1 cellular context compared by ENCODE assay signal in the genomic region with DNA sequence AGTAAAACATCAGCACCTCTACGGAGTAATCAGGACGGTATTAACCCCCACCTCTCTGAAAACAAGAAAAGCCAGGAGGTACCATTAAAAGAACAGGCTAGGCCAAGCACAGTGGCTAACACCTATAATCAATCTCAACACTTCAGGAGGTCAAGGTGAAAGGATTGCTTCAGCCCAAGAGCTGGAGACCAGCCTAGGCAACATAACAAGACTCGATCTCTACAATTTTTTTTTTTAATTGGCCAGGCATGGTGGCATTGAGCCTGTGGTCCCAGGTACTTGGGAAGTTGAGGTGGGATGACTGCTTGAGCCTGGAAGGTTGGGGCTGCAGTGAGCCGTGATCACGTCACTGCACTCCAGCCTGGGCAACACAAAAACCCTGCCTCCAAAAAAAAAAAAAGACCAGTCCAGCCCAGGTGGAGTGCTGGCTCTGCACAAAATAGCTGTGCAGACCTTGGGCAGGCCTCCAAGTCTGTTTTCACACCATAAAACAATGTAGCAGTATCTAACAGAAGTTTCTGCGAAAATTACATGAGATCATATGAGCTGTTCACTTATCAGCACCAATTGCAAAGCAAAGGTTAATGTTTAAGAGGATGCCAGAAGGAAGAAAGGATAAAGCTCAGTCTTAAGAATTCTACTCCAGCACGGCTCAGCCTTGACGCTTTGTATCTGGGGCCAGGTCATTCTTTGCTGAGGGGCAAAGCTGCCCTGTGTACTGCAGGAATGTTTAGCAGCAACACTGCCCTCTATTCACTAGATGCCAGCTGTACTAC.
TF ChIP-seq lines count a peak whose summit lies in the region.

No MANE protein-coding gene starts in this region.

TF ChIP-seq in SK-N-SH treated with all-trans-retinoic acid at 6 μM for 48 hours, 23 proteins besides CTCF, POLR2A, EP300 and RAD21 (continued from another document):
- no peak for TF ChIP-seq RARB (CRISPR knock-in tag; IDR thresholded peaks at IDR 0.05)
- TF ChIP-seq ZC3H10 (CRISPR knock-in tag; IDR thresholded peaks at IDR 0.05) = no peak
- no peak for TF ChIP-seq GLIS3 (CRISPR knock-in tag; IDR thresholded peaks at IDR 0.05)
